In the genomic region with DNA sequence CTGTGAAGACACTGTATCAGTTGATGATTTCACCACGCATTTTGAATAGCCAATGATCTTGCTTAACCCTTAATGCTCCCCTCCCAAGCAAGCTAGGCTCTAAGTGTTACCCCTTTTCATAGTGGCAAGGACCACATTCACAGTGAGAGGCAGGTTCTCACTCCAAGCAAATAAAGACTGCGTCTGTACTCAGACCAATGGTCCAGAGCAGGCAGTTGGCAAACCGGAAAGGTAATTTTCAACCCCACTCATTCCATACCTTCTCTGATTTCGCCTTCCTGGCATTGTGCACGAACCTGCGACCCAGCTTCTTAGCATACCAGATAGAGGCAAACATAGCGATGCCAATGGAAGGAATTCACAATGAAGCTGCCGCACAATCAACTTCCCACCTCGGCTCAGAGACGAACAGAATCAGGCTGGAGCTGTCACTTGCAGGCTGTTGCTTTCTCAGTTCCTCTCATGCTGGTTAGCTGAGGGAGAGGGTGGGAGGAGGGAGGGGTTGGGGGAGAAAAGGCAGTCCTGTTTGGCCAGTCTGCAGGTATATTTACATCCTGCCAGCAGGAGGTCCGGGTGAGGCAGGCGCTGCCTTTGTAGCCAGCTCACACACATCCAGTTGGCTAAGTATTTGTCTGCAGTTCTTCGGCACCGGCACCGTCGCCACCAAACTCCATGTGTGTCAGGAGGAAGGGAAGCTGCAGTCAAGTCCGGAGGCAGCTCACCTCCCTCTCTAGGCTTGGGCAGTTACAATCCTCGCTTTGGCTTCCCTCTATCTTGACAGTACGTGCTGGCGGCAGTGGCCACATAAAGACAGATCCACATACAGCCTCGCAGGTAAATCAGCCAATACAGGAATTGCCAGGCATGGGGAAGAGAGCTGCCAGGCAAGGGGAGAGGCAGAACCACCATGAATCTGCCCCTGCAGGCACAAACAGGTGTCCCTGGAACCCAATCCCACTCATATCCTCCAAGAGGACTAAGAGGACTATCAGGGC, we compare ENCODE assay signal across 9 cellular contexts.
A peak's percentile ranks its signal among the peaks of the same experiment; 100 is the strongest.
DNase-seq lines count a peak whose midpoint lies in the region; ATAC-seq lines count a peak whose summit lies in the region.
"Had no signal": no experiment of that assay in that cellular context is flagged by ENCODE, and none has a peak within 500 bp of the region (broad histone marks: within the 10 kb centered on the region; RNA-seq: fewer than 3 reads in every experiment).

No MANE protein-coding gene starts in this region.

- no peaks in the 10 kb centered on the region for H3K27me3 ChIP-seq in CD8-positive, alpha-beta memory T cell (ENCODE audit: insufficient read depth, low read length, poor library complexity, severe bottlenecking)

- no peak overlapping the region for H3K27ac Mint-ChIP-seq in CD8-positive, alpha-beta memory T cell

- H3K4me1 ChIP-seq in CD8-positive, alpha-beta memory T cell (ENCODE audit: insufficient read depth, low read length), result no peaks in the 10 kb centered on the region

- POLR2A ChIA-PET in CD8-positive, alpha-beta memory T cell (lab: Charles Lee), result no interaction called here

- CTCF ChIA-PET in CD8-positive, alpha-beta memory T cell (lab: Charles Lee), result no interaction called here

- no peaks in the 10 kb centered on the region for H3K36me3 Mint-ChIP-seq in CD8-positive, alpha-beta memory T cell

- H3K9me3 Mint-ChIP-seq in CD8-positive, alpha-beta memory T cell, result peaks cover 0 to 21% (median 10%) of the 10 kb centered on the region in 5 donors

- H3K27me3 Mint-ChIP-seq in CD8-positive, alpha-beta memory T cell, result no peaks in the 10 kb centered on the region

- ATAC-seq in GM19328 (IDR thresholded peaks at IDR 0.05; ENCODE audit: unreplicated experiment), result peak; percentile 93
- ATAC-seq in HG03175 (IDR thresholded peaks at IDR 0.05; ENCODE audit: unreplicated experiment), result peak; percentile 88

- peak; percentile 3 for DNase-seq in A172 (ENCODE audit: low spot score)
- peak; percentile 69 for DNase-seq in RPMI8226
- DNase-seq in iPS-NIHi7 (ENCODE audit: extremely low spot score), result peak; percentile 78
- no peak for DNase-seq in hepatic stellate cell (ENCODE audit: low spot score)
- no peak for DNase-seq in NCI-H446 (lab: John Stamatoyannopoulos, UW)
- no peak for DNase-seq in CD8-positive, alpha-beta memory T cell

- no peaks in the 10 kb centered on the region for H3K9me3 ChIP-seq in CD8-positive, alpha-beta memory T cell (ENCODE audit: low read length)

- no peaks in the 10 kb centered on the region for H3K4me1 Mint-ChIP-seq in CD8-positive, alpha-beta memory T cell

- H3K36me3 ChIP-seq in CD8-positive, alpha-beta memory T cell (ENCODE audit: insufficient read depth, low read length), result no peaks in the 10 kb centered on the region

- no peak overlapping the region for H3K4me3 ChIP-seq in CD8-positive, alpha-beta memory T cell (ENCODE audit: low read length)

- H3K27ac ChIP-seq in CD8-positive, alpha-beta memory T cell (ENCODE audit: low read depth, low read length), result no peak overlapping the region
- H3K27ac ChIP-seq: C4-2B had no signal

- H3K4me3 Mint-ChIP-seq in CD8-positive, alpha-beta memory T cell, result no peak overlapping the region

Comparison
In these comparisons a context has a peak if more than half of its experiments do, and no peak if none do; other contexts are left out.
1. DNase-seq: peak in A172 (single experiment), RPMI8226 (single experiment) and iPS-NIHi7 (single experiment); none in hepatic stellate cell (single experiment), NCI-H446 (0 of 2) and CD8-positive, alpha-beta memory T cell (0 of 5).